In the genomic region with DNA sequence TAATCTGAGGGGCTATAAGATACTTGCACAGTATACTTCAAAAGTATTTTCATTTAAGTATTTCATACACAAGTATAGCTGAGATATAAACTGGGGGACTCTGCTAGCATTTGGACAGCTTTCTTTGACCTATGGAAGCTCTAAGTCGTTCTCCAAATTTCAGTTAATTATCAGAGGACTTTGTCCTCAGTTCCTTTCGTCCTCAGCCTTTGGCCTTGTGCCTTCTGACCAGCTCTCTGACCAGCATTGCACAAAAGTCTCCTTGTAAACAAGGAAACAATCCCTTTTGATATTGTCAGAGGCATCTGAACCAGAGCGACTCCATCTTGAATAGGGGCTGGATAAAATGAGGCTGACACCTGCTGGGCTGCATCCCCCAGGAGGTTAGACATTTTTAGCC, we compare ENCODE assay signal across 35 cellular contexts.
"Had no signal": no experiment of that assay in that cellular context is flagged by ENCODE, and none has a peak within 500 bp of the region (broad histone marks: within the 10 kb centered on the region; RNA-seq: fewer than 3 reads in every experiment).

No MANE protein-coding gene starts in this region.

- H3K27ac Mint-ChIP-seq: activated B cell treated with CpG ODN at 0.5 μM for 24 hours; activated CD4-positive, alpha-beta memory T cell treated with anti-CD3 and anti-CD28 coated beads, Interleukin-2, amount 10 ng/mL, durations not matched to agents 7 days and 5 days; activated CD4-positive, alpha-beta T cell treated with anti-CD3 and anti-CD28 coated beads, Interleukin-2, amount 10 ng/mL, durations not matched to agents 7 days and 5 days; activated CD8-positive, alpha-beta memory T cell treated with anti-CD3 and anti-CD28 coated beads, Interleukin-2, amount 10 ng/mL, durations not matched to agents 7 days and 5 days; activated CD8-positive, alpha-beta T cell treated with anti-CD3 and anti-CD28 coated beads, Interleukin-2, amount 10 ng/mL, durations not matched to agents 7 days and 5 days; activated naive CD4-positive, alpha-beta T cell treated with anti-CD3 and anti-CD28 coated beads for 36 hours; activated naive CD4-positive, alpha-beta T cell treated with anti-CD3 and anti-CD28 coated beads, Interleukin-2, amount 50 U/mL, for 72 hours; activated naive CD8-positive, alpha-beta T cell treated with anti-CD3 and anti-CD28 coated beads for 36 hours; activated T-cell treated with anti-CD3 and anti-CD28 coated beads, Interleukin-2, amount 50 U/mL, for 24 hours; activated T-helper 2 cell treated with anti-CD3 and anti-CD28 coated beads, Interferon-gamma antibody, Interleukin-2, Interleukin-4, amounts not matched to agents 10 μg/mL and 5 μg/mL and 100 μg/mL, durations not matched to agents 14 hours and 24 hours and 36 hours; T-helper 1 cell treated with Interleukin-12 subunit alpha and Interleukin-12 subunit beta and Interleukin-4 antibody, amounts not matched to agents 30 μg/mL and 1 μg/mL, for 36 hours; T-helper 2 cell treated with Interferon-gamma antibody and Interleukin-4, amounts not matched to agents 5 μg/mL and 100 μg/mL, for 36 hours had no signal

- H3K9me3 ChIP-seq: adrenal gland, body of pancreas, breast epithelium had no signal

- H3K36me3 Mint-ChIP-seq: activated CD8-positive, alpha-beta memory T cell treated with anti-CD3 and anti-CD28 coated beads, Interleukin-2, amount 10 ng/mL, durations not matched to agents 7 days and 5 days; activated naive CD4-positive, alpha-beta T cell treated with anti-CD3 and anti-CD28 coated beads, Interleukin-2, amount 50 U/mL, for 72 hours; activated naive CD8-positive, alpha-beta T cell treated with anti-CD3 and anti-CD28 coated beads for 36 hours had no signal

- H3K4me3 Mint-ChIP-seq: activated B cell treated with CpG ODN at 0.5 μM for 24 hours; activated CD4-positive, alpha-beta memory T cell treated with anti-CD3 and anti-CD28 coated beads, Interleukin-2, amount 10 ng/mL, durations not matched to agents 7 days and 5 days; activated CD4-positive, alpha-beta T cell treated with anti-CD3 and anti-CD28 coated beads, Interleukin-2, amount 10 ng/mL, durations not matched to agents 7 days and 5 days; activated CD8-positive, alpha-beta memory T cell treated with anti-CD3 and anti-CD28 coated beads, Interleukin-2, amount 10 ng/mL, durations not matched to agents 7 days and 5 days; activated CD8-positive, alpha-beta T cell treated with anti-CD3 and anti-CD28 coated beads, Interleukin-2, amount 10 ng/mL, durations not matched to agents 7 days and 5 days; activated naive CD4-positive, alpha-beta T cell treated with anti-CD3 and anti-CD28 coated beads for 36 hours; activated naive CD8-positive, alpha-beta T cell treated with anti-CD3 and anti-CD28 coated beads for 36 hours; activated T-cell treated with anti-CD3 and anti-CD28 coated beads, Interleukin-2, amount 50 U/mL, for 24 hours; central memory CD8-positive, alpha-beta T cell; T-helper 1 cell treated with Interleukin-12 subunit alpha and Interleukin-12 subunit beta and Interleukin-4 antibody, amounts not matched to agents 30 μg/mL and 1 μg/mL, for 36 hours; T-helper 2 cell treated with Interferon-gamma antibody and Interleukin-4, amounts not matched to agents 5 μg/mL and 100 μg/mL, for 36 hours had no signal

- H3K4me3 ChIP-seq: adrenal gland, body of pancreas, breast epithelium had no signal

- H3K4me1 Mint-ChIP-seq: activated B cell treated with CpG ODN at 0.5 μM for 24 hours; activated CD4-positive, alpha-beta memory T cell treated with anti-CD3 and anti-CD28 coated beads, Interleukin-2, amount 10 ng/mL, durations not matched to agents 7 days and 5 days; activated CD4-positive, alpha-beta T cell treated with anti-CD3 and anti-CD28 coated beads, Interleukin-2, amount 10 ng/mL, durations not matched to agents 7 days and 5 days; activated CD8-positive, alpha-beta memory T cell treated with anti-CD3 and anti-CD28 coated beads, Interleukin-2, amount 10 ng/mL, durations not matched to agents 7 days and 5 days; activated naive CD8-positive, alpha-beta T cell treated with anti-CD3 and anti-CD28 coated beads for 36 hours; central memory CD8-positive, alpha-beta T cell had no signal

- H3K9me3 Mint-ChIP-seq: activated B cell treated with CpG ODN at 0.5 μM for 24 hours; activated CD4-positive, alpha-beta memory T cell treated with anti-CD3 and anti-CD28 coated beads, Interleukin-2, amount 10 ng/mL, durations not matched to agents 7 days and 5 days; activated CD4-positive, alpha-beta T cell treated with anti-CD3 and anti-CD28 coated beads, Interleukin-2, amount 10 ng/mL, durations not matched to agents 7 days and 5 days; activated T-cell treated with anti-CD3 and anti-CD28 coated beads, Interleukin-2, amount 50 U/mL, for 24 hours; activated T-helper 2 cell treated with anti-CD3 and anti-CD28 coated beads, Interferon-gamma antibody, Interleukin-2, Interleukin-4, amounts not matched to agents 10 μg/mL and 5 μg/mL and 100 μg/mL, durations not matched to agents 14 hours and 24 hours and 36 hours; T-helper 1 cell treated with Interleukin-12 subunit alpha and Interleukin-12 subunit beta and Interleukin-4 antibody, amounts not matched to agents 30 μg/mL and 1 μg/mL, for 36 hours; T-helper 2 cell treated with Interferon-gamma antibody and Interleukin-4, amounts not matched to agents 5 μg/mL and 100 μg/mL, for 36 hours had no signal

- H3K27me3 ChIP-seq: adrenal gland, body of pancreas, brain microvascular endothelial cell, breast epithelium had no signal

- H3K36me3 ChIP-seq: adrenal gland, brain microvascular endothelial cell, breast epithelium had no signal

- FAIRE-seq: astrocyte had no signal

- H3K4me1 ChIP-seq: adrenal gland, body of pancreas, breast epithelium had no signal

- H3K27ac ChIP-seq: adrenal gland, body of pancreas, brain microvascular endothelial cell, breast epithelium, VCaP had no signal

- H3K27me3 Mint-ChIP-seq: activated B cell treated with CpG ODN at 0.5 μM for 24 hours; activated CD4-positive, alpha-beta memory T cell treated with anti-CD3 and anti-CD28 coated beads, Interleukin-2, amount 10 ng/mL, durations not matched to agents 7 days and 5 days; activated CD4-positive, alpha-beta T cell treated with anti-CD3 and anti-CD28 coated beads, Interleukin-2, amount 10 ng/mL, durations not matched to agents 7 days and 5 days; activated CD8-positive, alpha-beta memory T cell treated with anti-CD3 and anti-CD28 coated beads, Interleukin-2, amount 10 ng/mL, durations not matched to agents 7 days and 5 days; activated naive CD8-positive, alpha-beta T cell treated with anti-CD3 and anti-CD28 coated beads for 36 hours; activated T-cell treated with anti-CD3 and anti-CD28 coated beads, Interleukin-2, amount 50 U/mL, for 24 hours; central memory CD8-positive, alpha-beta T cell had no signal

- DNase-seq: activated B cell treated with CpG ODN at 0.5 μM for 24 hours; activated CD4-positive, alpha-beta memory T cell treated with anti-CD3 and anti-CD28 coated beads, Interleukin-2, amount 10 ng/mL, durations not matched to agents 7 days and 5 days; activated CD4-positive, alpha-beta T cell treated with anti-CD3 and anti-CD28 coated beads for 4 hours; activated CD4-positive, alpha-beta T cell treated with anti-CD3 and anti-CD28 coated beads, Interleukin-2, amount 10 ng/mL, durations not matched to agents 7 days and 5 days; activated CD4-positive, alpha-beta T cell treated with anti-CD3 and anti-CD28 coated beads, Interleukin-2, amount 50 U/mL, for 48 hours; activated CD4-positive, CD25-positive, alpha-beta regulatory T cell treated with anti-CD3 and anti-CD28 coated beads, Interleukin-2, amount 50 U/mL, for 72 hours; activated CD8-positive, alpha-beta memory T cell treated with anti-CD3 and anti-CD28 coated beads for 24 hours; activated CD8-positive, alpha-beta memory T cell treated with anti-CD3 and anti-CD28 coated beads, Interleukin-2, amount 10 ng/mL, durations not matched to agents 7 days and 5 days; activated CD8-positive, alpha-beta memory T cell treated with anti-CD3 and anti-CD28 coated beads, Interleukin-2, amount 50 U/mL, for 48 hours; activated CD8-positive, alpha-beta T cell treated with anti-CD3 and anti-CD28 coated beads, Interleukin-2, amount 10 ng/mL, durations not matched to agents 7 days and 5 days; activated effector memory CD4-positive, alpha-beta T cell treated with Interleukin-2 at 50 U/mL for 16 hours; activated gamma-delta T cell; activated naive CD4-positive, alpha-beta T cell treated with anti-CD3 and anti-CD28 coated beads for 36 hours; activated naive CD4-positive, alpha-beta T cell treated with anti-CD3 and anti-CD28 coated beads, Interleukin-2, amount 50 U/mL, for 16 hours; activated naive CD8-positive, alpha-beta T cell treated with anti-CD3 and anti-CD28 coated beads for 36 hours; activated T-cell treated with anti-CD3 and anti-CD28 coated beads, Interleukin-2, amount 50 U/mL, for 24 hours; activated T-cell treated with anti-CD3 and anti-CD28 coated beads, Interleukin-2, amount 50 U/mL, for 48 hours; adrenal gland; amniotic stem cell; aorta; body of pancreas; brain microvascular endothelial cell; cerebellar nuclear complex; SW 1271; T-helper 1 cell; T-helper 2 cell; T-helper 9 cell had no signal

- ATAC-seq: activated CD8-positive, alpha-beta memory T cell treated with anti-CD3 and anti-CD28 coated beads, Interleukin-2, amount 10 ng/mL, durations not matched to agents 7 days and 5 days; activated CD8-positive, alpha-beta T cell treated with anti-CD3 and anti-CD28 coated beads, Interleukin-2, amount 10 ng/mL, durations not matched to agents 7 days and 5 days; activated naive CD4-positive, alpha-beta T cell treated with anti-CD3 and anti-CD28 coated beads, Interleukin-2, amount 50 U/mL, for 72 hours; body of pancreas had no signal
